In genomic region chr20:15882553-15882952, GRCh38 we compare ENCODE assay signal across 21 cellular contexts.
A peak's percentile ranks its signal among the peaks of the same experiment; 100 is the strongest.
DNase-seq lines count a peak whose midpoint lies in the region; ATAC-seq and TF ChIP-seq lines count a peak whose summit lies in the region.
"Had no signal": no experiment of that assay in that cellular context is flagged by ENCODE, and none has a peak within 500 bp of the region (broad histone marks: within the 10 kb centered on the region; RNA-seq: fewer than 3 reads in every experiment).

No MANE protein-coding gene starts in this region.

- H3K4me3 ChIP-seq in fibroblast of mammary gland (ENCODE audit: control insufficient read depth, low read depth, low read length), result no peak overlapping the region
- H3K4me3 ChIP-seq: adrenal gland, SK-N-MC, thyroid gland had no signal

- TF ChIP-seq CTCF in fibroblast of mammary gland (conservative IDR thresholded peaks at IDR 0.05; ENCODE audit: control insufficient read depth, insufficient read depth, low read depth, low read length), result no peak

- ATAC-seq in GM21529 (IDR thresholded peaks at IDR 0.05; ENCODE audit: unreplicated experiment), result peak; percentile 55
- peak; percentile 66 for ATAC-seq in HG03442 (IDR thresholded peaks at IDR 0.05; ENCODE audit: unreplicated experiment)
- ATAC-seq in GM21528 (IDR thresholded peaks at IDR 0.05; ENCODE audit: low FRiP score, unreplicated experiment), result no peak

- DNase-seq in GM04504 (ENCODE audit: low read depth) (peak; percentile 21), fibroblast of mammary gland (ENCODE audit: low read depth) (peak; percentile 31), DMS 273 (lab: John Stamatoyannopoulos, UW; ENCODE audit: unreplicated experiment) (no peak), T-helper 9 cell (no peak)
- DNase-seq in effector CD8-positive, alpha-beta T cell (lab: John Stamatoyannopoulos, UW), result no peak
- DNase-seq: activated CD4-positive, alpha-beta T cell treated with anti-CD3 and anti-CD28 coated beads, Interleukin-2, amount 50 U/mL, for 48 hours; adrenal gland; AML-193; glutamatergic neuron; islet precursor cell; KBM-7; mesendoderm; NCI-H1436; NCI-H510A; retina; stimulated activated CD4-positive, alpha-beta T cell treated with anti-CD3 and anti-CD28 coated beads, Interleukin-1b, Interleukin-23, amount 100 ng/mL, for 48 hours; thyroid gland had no signal

Comparison
In these comparisons a context has a peak if more than half of its experiments do, and no peak if none do; other contexts are left out.
1. DNase-seq: peak in GM04504 (single experiment) and fibroblast of mammary gland (single experiment); none in DMS 273 (single experiment), effector CD8-positive, alpha-beta T cell (single experiment) and T-helper 9 cell (single experiment).